Comparison of ENCODE assay signal across 26 cellular contexts in genomic region chr9:128499920-128500319, GRCh38.
"Had no signal": no experiment of that assay in that cellular context is flagged by ENCODE, and none has a peak within 500 bp of the region (broad histone marks: within the 10 kb centered on the region; RNA-seq: fewer than 3 reads in every experiment).

No MANE protein-coding gene starts in this region.

- H3K4me3 ChIP-seq: left lung, right lobe of liver, skin epidermis, testis had no signal

- DNase-seq: activated B cell treated with CpG ODN at 0.5 μM for 24 hours; activated CD4-positive, alpha-beta T cell treated with anti-CD3 and anti-CD28 coated beads for 36 hours; activated CD4-positive, alpha-beta T cell treated with anti-CD3 and anti-CD28 coated beads, Interleukin-2, amount 50 U/mL, for 48 hours; activated gamma-delta T cell treated with Interleukin-2 at 50 U/mL for 16 hours; activated naive CD8-positive, alpha-beta T cell treated with anti-CD3 and anti-CD28 coated beads, Interleukin-2, amount 50 U/mL, for 24 hours; activated T-cell treated with anti-CD3 and anti-CD28 coated beads, Interleukin-2, amount 50 U/mL, for 72 hours; anterior cingulate cortex; caudate nucleus; effector memory CD4-positive, alpha-beta T cell; foreskin melanocyte; kidney glomerular epithelial cell; left lung; midbrain; nucleus accumbens; right lobe of liver; stimulated activated CD4-positive, alpha-beta T cell treated with anti-CD3 and anti-CD28 coated beads, Interleukin-15, amount 100 ng/mL, for 24 hours; stimulated activated CD8-positive, alpha-beta memory T cell treated with anti-CD3 and anti-CD28 coated beads, Interleukin-4, amount 100 ng/mL, for 48 hours; stimulated activated naive CD4-positive, alpha-beta T cell; T1000; testis had no signal

- H3K27me3 Mint-ChIP-seq: activated B cell treated with CpG ODN at 0.5 μM for 24 hours; activated CD4-positive, alpha-beta T cell treated with anti-CD3 and anti-CD28 coated beads for 36 hours; activated naive CD8-positive, alpha-beta T cell treated with anti-CD3 and anti-CD28 coated beads, Interleukin-2, amount 50 U/mL, for 24 hours; type B pancreatic cell had no signal

- H3K4me1 ChIP-seq: testis had no signal

- H3K9me3 ChIP-seq: left lung, right lobe of liver, testis had no signal

- H3K9me3 Mint-ChIP-seq: activated B cell treated with CpG ODN at 0.5 μM for 24 hours; activated naive CD8-positive, alpha-beta T cell treated with anti-CD3 and anti-CD28 coated beads, Interleukin-2, amount 50 U/mL, for 24 hours; activated T-cell treated with anti-CD3 and anti-CD28 coated beads, Interleukin-2, amount 50 U/mL, for 72 hours; brain; nephron; T-helper 1 cell treated with Interleukin-12 subunit alpha and Interleukin-12 subunit beta and Interleukin-4 antibody, amounts not matched to agents 30 μg/mL and 1 μg/mL, for 36 hours; type B pancreatic cell had no signal

- ATAC-seq: activated CD4-positive, alpha-beta T cell treated with anti-CD3 and anti-CD28 coated beads for 36 hours; activated naive CD8-positive, alpha-beta T cell treated with anti-CD3 and anti-CD28 coated beads, Interleukin-2, amount 50 U/mL, for 24 hours; activated T-cell treated with anti-CD3 and anti-CD28 coated beads, Interleukin-2, amount 50 U/mL, for 72 hours; esophagus mucosa; left lung; right lobe of liver had no signal

- H3K27ac ChIP-seq: left lung, right lobe of liver, skin epidermis, testis had no signal

- H3K27ac Mint-ChIP-seq: activated B cell treated with CpG ODN at 0.5 μM for 24 hours; activated CD4-positive, alpha-beta T cell treated with anti-CD3 and anti-CD28 coated beads for 36 hours; activated naive CD8-positive, alpha-beta T cell treated with anti-CD3 and anti-CD28 coated beads, Interleukin-2, amount 50 U/mL, for 24 hours; nephron; T-helper 1 cell treated with Interleukin-12 subunit alpha and Interleukin-12 subunit beta and Interleukin-4 antibody, amounts not matched to agents 30 μg/mL and 1 μg/mL, for 36 hours; type B pancreatic cell had no signal

- H3K4me3 Mint-ChIP-seq: activated B cell treated with CpG ODN at 0.5 μM for 24 hours; activated CD4-positive, alpha-beta T cell treated with anti-CD3 and anti-CD28 coated beads for 36 hours; activated naive CD8-positive, alpha-beta T cell treated with anti-CD3 and anti-CD28 coated beads, Interleukin-2, amount 50 U/mL, for 24 hours; activated T-cell treated with anti-CD3 and anti-CD28 coated beads, Interleukin-2, amount 50 U/mL, for 72 hours; brain; nephron; T-helper 1 cell treated with Interleukin-12 subunit alpha and Interleukin-12 subunit beta and Interleukin-4 antibody, amounts not matched to agents 30 μg/mL and 1 μg/mL, for 36 hours; type B pancreatic cell had no signal
